In the genomic region with DNA sequence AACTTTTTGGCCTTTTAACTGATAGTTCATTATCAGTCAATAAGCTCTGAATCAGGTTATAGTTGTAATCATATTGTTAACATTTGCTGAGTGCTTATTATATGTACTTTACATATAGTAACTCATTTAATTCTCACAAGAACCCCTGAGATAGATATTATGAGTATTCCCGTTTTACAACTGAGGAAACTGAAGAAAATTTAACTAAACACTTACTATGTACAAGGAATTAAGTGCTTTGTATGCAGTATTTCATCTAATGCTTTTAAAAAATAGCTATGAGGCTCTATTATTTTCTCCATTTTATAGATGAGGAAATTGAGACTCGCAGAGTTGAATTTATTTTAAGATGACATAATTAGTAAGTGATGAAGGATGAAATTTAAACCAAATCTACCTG, we compare ENCODE assay signal across 19 cellular contexts. TPM values are rescaled to one million over a fixed set of nuclear protein-coding genes. Genes with fewer than 3 reads are reported as not detected.
A peak's percentile ranks its signal among the peaks of the same experiment; 100 is the strongest.
DNase-seq lines count a peak whose midpoint lies in the region; ATAC-seq, FAIRE-seq and TF ChIP-seq lines count a peak whose summit lies in the region.
"Had no signal": no experiment of that assay in that cellular context is flagged by ENCODE, and none has a peak within 500 bp of the region (broad histone marks: within the 10 kb centered on the region; RNA-seq: fewer than 3 reads in every experiment).

No MANE protein-coding gene starts in this region.

- no peak for FAIRE-seq in H54 (lab: Jason Lieb, UNC)
- FAIRE-seq: GM19239 had no signal

- H3K9me3 ChIP-seq in heart left ventricle (no peaks in the 10 kb centered on the region), right cardiac atrium (ENCODE audit: control insufficient read depth, low read length) (no peaks in the 10 kb centered on the region), WERI-Rb-1 (ENCODE audit: severe bottlenecking) (peaks cover 2% of the 10 kb centered on the region), tibial artery (no peaks in the 10 kb centered on the region)
- H3K9me3 ChIP-seq: BLaER1, esophagus muscularis mucosa, right lobe of liver had no signal

- TF ChIP-seq POLR2A in heart left ventricle (IDR thresholded peaks at IDR 0.05) (no peak), H54 (IDR thresholded peaks at IDR 0.05; ENCODE audit: low read depth, low read length) (no peak)

- WGBS in heart left ventricle, 4 donors, result 92 to 98% (median 95%) methylated on average over 2 of the region's 2 CpGs
- 87% methylated on average over 2 of the region's 2 CpGs for WGBS in right cardiac atrium

- H3K27me3 ChIP-seq in heart left ventricle, result no peaks in the 10 kb centered on the region
- H3K27me3 ChIP-seq in right cardiac atrium (ENCODE audit: control insufficient read depth, insufficient read depth), result no peaks in the 10 kb centered on the region
- H3K27me3 ChIP-seq in WERI-Rb-1 (ENCODE audit: insufficient read depth, low read depth, severe bottlenecking), result no peaks in the 10 kb centered on the region
- no peaks in the 10 kb centered on the region for H3K27me3 ChIP-seq in foreskin keratinocyte
- no peaks in the 10 kb centered on the region for H3K27me3 ChIP-seq in tibial artery
- H3K27me3 ChIP-seq: BLaER1, esophagus muscularis mucosa, right lobe of liver had no signal

- ATAC-seq in heart left ventricle, result no peak
- ATAC-seq in right cardiac atrium, result no peak
- no peak for ATAC-seq in foreskin keratinocyte
- ATAC-seq in HG02798 (IDR thresholded peaks at IDR 0.05; ENCODE audit: poor library complexity, unreplicated experiment), result no peak
- ATAC-seq in GM21717 (IDR thresholded peaks at IDR 0.05; ENCODE audit: unreplicated experiment), result no peak
- ATAC-seq: activated T-cell treated with anti-CD3 and anti-CD28 coated beads, Interleukin-2, amount 50 U/mL, for 72 hours; naive thymus-derived CD4-positive, alpha-beta T cell had no signal

- H3K27ac ChIP-seq in heart left ventricle (peak overlapping the region in 8 of 12 donors; percentile 41 to 78 (median 68)), right cardiac atrium (ENCODE audit: low read length) (no peak overlapping the region), WERI-Rb-1 (peak overlapping the region; percentile 79; the same call in 1 of the 2 replicates), foreskin keratinocyte (peak overlapping the region; percentile 83), tibial artery (peak overlapping the region; percentile 69 to 77)
- H3K27ac ChIP-seq: BLaER1, parathyroid adenoma, right lobe of liver had no signal

- intact Hi-C loops in heart left ventricle (cut with DNase I) (loop anchor here in 1 of 10 donors (5.0 kb wide), 1 partner anchor 37 kb away; no protein-coding TSS in a partner anchor), right cardiac atrium (cut with DNase I) (no loop called here), tibial artery (cut with DNase I; ENCODE audit: low total_unique reads) (no loop called here)

- H3K36me3 ChIP-seq in heart left ventricle (no peaks in the 10 kb centered on the region), WERI-Rb-1 (no peaks in the 10 kb centered on the region), tibial artery (no peaks in the 10 kb centered on the region)
- H3K36me3 ChIP-seq: BLaER1, esophagus muscularis mucosa, right lobe of liver had no signal

- DNase-seq in heart left ventricle (no peak), right cardiac atrium (no peak), WERI-Rb-1 (no peak), foreskin keratinocyte (no peak), tibial artery (no peak), H54 (ENCODE audit: insufficient read length, low spot score) (no peak)
- DNase-seq: activated CD4-positive, alpha-beta T cell treated with anti-CD3 and anti-CD28 coated beads for 1 hour; activated naive CD4-positive, alpha-beta T cell treated with anti-CD3 and anti-CD28 coated beads for 36 hours; activated T-cell treated with anti-CD3 and anti-CD28 coated beads, Interleukin-2, amount 50 U/mL, for 72 hours; effector memory CD4-positive, alpha-beta T cell; naive thymus-derived CD4-positive, alpha-beta T cell; stimulated activated CD8-positive, alpha-beta memory T cell treated with anti-CD3 and anti-CD28 coated beads, Interleukin-4, amount 100 ng/mL, for 48 hours had no signal

- H3K4me1 ChIP-seq in heart left ventricle (peaks cover 0 to 23% (median 15%) of the 10 kb centered on the region in 12 donors), right cardiac atrium (ENCODE audit: control insufficient read depth, insufficient read depth, low read length) (peaks cover 6% of the 10 kb centered on the region), foreskin keratinocyte (peaks cover 17% of the 10 kb centered on the region), tibial artery (peaks cover 0 to 20% (median 7%) of the 10 kb centered on the region in 4 donors)
- H3K4me1 ChIP-seq: parathyroid adenoma, right lobe of liver had no signal

- no peak for TF ChIP-seq CTCF in heart left ventricle (IDR thresholded peaks at IDR 0.05)
- no peak for TF ChIP-seq CTCF in WERI-Rb-1 (IDR thresholded peaks at IDR 0.05; ENCODE audit: low read depth, low read length)
- TF ChIP-seq CTCF in foreskin keratinocyte (conservative IDR thresholded peaks at IDR 0.05), result no peak
- TF ChIP-seq CTCF in tibial artery (IDR thresholded peaks at IDR 0.05), result no peak

- H3K4me3 ChIP-seq in heart left ventricle, result no peak overlapping the region
- no peak overlapping the region for H3K4me3 ChIP-seq in right cardiac atrium (ENCODE audit: low read length)
- no peak overlapping the region for H3K4me3 ChIP-seq in WERI-Rb-1 (ENCODE audit: low read depth, low read length)
- H3K4me3 ChIP-seq in tibial artery, result no peak overlapping the region
- H3K4me3 ChIP-seq: BLaER1, right lobe of liver had no signal

RNA-seq across cellular contexts. Expression of a gene that starts 27.7 kb away (rescaled TPM):
- total RNA-seq in heart left ventricle (10 to 100 TPM in 1 of 9 donors, 1 to 10 TPM in 8; 3.9 to 14.4 (median 6.4) TPM), right cardiac atrium (10 to 100 TPM in 1 of 4 donors, 1 to 10 TPM in 3; 6.7 to 10.6 (median 8.3) TPM), foreskin keratinocyte (2.3 and 2.5 TPM in 2 replicates)
- polyA plus RNA-seq in heart left ventricle (1 to 10 TPM; 2.2 to 4.1 TPM), right cardiac atrium (3.5 TPM), foreskin keratinocyte (1.1 TPM in 2 replicates)
- polyA plus RNA-seq: naive thymus-derived CD4-positive, alpha-beta T cell had no signal
